14 cellular contexts compared by ENCODE assay signal in genomic region chr15:42344763-42345162, GRCh38. TPM values are rescaled to one million over a fixed set of nuclear protein-coding genes. Genes with fewer than 3 reads are reported as not detected.
DNase-seq lines count a peak whose midpoint lies in the region; ATAC-seq and TF ChIP-seq lines count a peak whose summit lies in the region.
"Had no signal": no experiment of that assay in that cellular context is flagged by ENCODE, and none has a peak within 500 bp of the region (broad histone marks: within the 10 kb centered on the region; RNA-seq: fewer than 3 reads in every experiment).

No MANE protein-coding gene starts in this region.

- H3K9me3 ChIP-seq in gastroesophageal sphincter (no peaks in the 10 kb centered on the region), thoracic aorta (no peaks in the 10 kb centered on the region)
- no peaks in the 10 kb centered on the region for H3K9me3 ChIP-seq in effector memory CD4-positive, alpha-beta T cell (ENCODE audit: control insufficient read depth, low read length)
- H3K9me3 ChIP-seq: Peyer's patch had no signal

- peaks cover 10% of the 10 kb centered on the region for H3K36me3 Mint-ChIP-seq in activated naive CD8-positive, alpha-beta T cell treated with anti-CD3 and anti-CD28 coated beads, Interleukin-2, amount 10 ng/mL, durations not matched to agents 7 days and 5 days
- peaks cover 1% of the 10 kb centered on the region for H3K36me3 Mint-ChIP-seq in activated naive CD8-positive, alpha-beta T cell treated with anti-CD3 and anti-CD28 coated beads for 36 hours
- H3K36me3 Mint-ChIP-seq in T-helper 2 cell treated with Interferon-gamma antibody and Interleukin-4, amounts not matched to agents 5 μg/mL and 100 μg/mL, for 36 hours (ENCODE audit: low read depth) = peaks cover 11% of the 10 kb centered on the region

- POLR2A ChIA-PET in activated naive CD8-positive, alpha-beta T cell treated with anti-CD3 and anti-CD28 coated beads, Interleukin-2, amount 10 ng/mL, durations not matched to agents 7 days and 5 days (lab: Charles Lee) = no interaction called here

- H3K27me3 ChIP-seq in gastroesophageal sphincter (no peaks in the 10 kb centered on the region), thoracic aorta (replicated peaks; ENCODE audit: insufficient read depth) (no peaks in the 10 kb centered on the region)
- H3K27me3 ChIP-seq in effector memory CD4-positive, alpha-beta T cell (replicated peaks; ENCODE audit: control insufficient read depth, insufficient read depth, low read length, poor library complexity, severe bottlenecking) = no peaks in the 10 kb centered on the region
- H3K27me3 ChIP-seq: Peyer's patch had no signal

- H3K4me3 ChIP-seq in gastroesophageal sphincter (no peak overlapping the region), thoracic aorta (no peak overlapping the region)
- H3K4me3 ChIP-seq in effector memory CD4-positive, alpha-beta T cell (ENCODE audit: insufficient read depth, low read depth, low read length, poor library complexity, severe bottlenecking) = no peak overlapping the region
- H3K4me3 ChIP-seq: Peyer's patch, smooth muscle cell had no signal

- H3K9me3 Mint-ChIP-seq in activated naive CD8-positive, alpha-beta T cell treated with anti-CD3 and anti-CD28 coated beads, Interleukin-2, amount 10 ng/mL, durations not matched to agents 7 days and 5 days = no peaks in the 10 kb centered on the region
- no peaks in the 10 kb centered on the region for H3K9me3 Mint-ChIP-seq in activated naive CD8-positive, alpha-beta T cell treated with anti-CD3 and anti-CD28 coated beads for 36 hours
- H3K9me3 Mint-ChIP-seq in T-helper 2 cell treated with Interferon-gamma antibody and Interleukin-4, amounts not matched to agents 5 μg/mL and 100 μg/mL, for 36 hours = no peaks in the 10 kb centered on the region
- H3K9me3 Mint-ChIP-seq: activated naive CD8-positive, alpha-beta T cell treated with anti-CD3 and anti-CD28 coated beads, Interleukin-2, amount 50 U/mL, for 24 hours had no signal

- H3K27ac Mint-ChIP-seq in activated naive CD8-positive, alpha-beta T cell treated with anti-CD3 and anti-CD28 coated beads, Interleukin-2, amount 10 ng/mL, durations not matched to agents 7 days and 5 days = no peak overlapping the region
- no peak overlapping the region for H3K27ac Mint-ChIP-seq in activated naive CD8-positive, alpha-beta T cell treated with anti-CD3 and anti-CD28 coated beads for 36 hours
- H3K27ac Mint-ChIP-seq in T-helper 2 cell treated with Interferon-gamma antibody and Interleukin-4, amounts not matched to agents 5 μg/mL and 100 μg/mL, for 36 hours = no peak overlapping the region
- H3K27ac Mint-ChIP-seq: activated naive CD8-positive, alpha-beta T cell treated with anti-CD3 and anti-CD28 coated beads, Interleukin-2, amount 50 U/mL, for 24 hours had no signal

- peaks cover 9% of the 10 kb centered on the region for H3K4me1 Mint-ChIP-seq in activated naive CD8-positive, alpha-beta T cell treated with anti-CD3 and anti-CD28 coated beads, Interleukin-2, amount 10 ng/mL, durations not matched to agents 7 days and 5 days
- H3K4me1 Mint-ChIP-seq in activated naive CD8-positive, alpha-beta T cell treated with anti-CD3 and anti-CD28 coated beads for 36 hours = no peaks in the 10 kb centered on the region
- H3K4me1 Mint-ChIP-seq in T-helper 2 cell treated with Interferon-gamma antibody and Interleukin-4, amounts not matched to agents 5 μg/mL and 100 μg/mL, for 36 hours (ENCODE audit: low read depth) = no peaks in the 10 kb centered on the region
- H3K4me1 Mint-ChIP-seq: activated naive CD8-positive, alpha-beta T cell treated with anti-CD3 and anti-CD28 coated beads, Interleukin-2, amount 50 U/mL, for 24 hours had no signal

- TF ChIP-seq EP300 in gastroesophageal sphincter (IDR thresholded peaks at IDR 0.05) = no peak

- ATAC-seq in activated naive CD8-positive, alpha-beta T cell treated with anti-CD3 and anti-CD28 coated beads, Interleukin-2, amount 10 ng/mL, durations not matched to agents 7 days and 5 days (ENCODE audit: low read depth) = peak; percentile 61
- peak; percentile 89 for ATAC-seq in gastroesophageal sphincter
- peak; percentile 36 for ATAC-seq in thoracic aorta (ENCODE audit: insufficient number of reproducible peaks, low FRiP score, low read depth)
- ATAC-seq: activated naive CD8-positive, alpha-beta T cell treated with anti-CD3 and anti-CD28 coated beads, Interleukin-2, amount 50 U/mL, for 24 hours had no signal

- WGBS in gastroesophageal sphincter (ENCODE audit: low coverage in 1 of 2), 2 donors = 38 to 63% methylated on average over 5 of the region's 5 CpGs

- H3K4me1 ChIP-seq in gastroesophageal sphincter (no peaks in the 10 kb centered on the region), thoracic aorta (ENCODE audit: control insufficient read depth in 1 of 2, low read depth in 2 of 2) (no peaks in the 10 kb centered on the region)
- no peaks in the 10 kb centered on the region for H3K4me1 ChIP-seq in effector memory CD4-positive, alpha-beta T cell (ENCODE audit: control insufficient read depth, insufficient read depth, low read length, poor library complexity, severe bottlenecking)
- H3K4me1 ChIP-seq: Peyer's patch had no signal

- no peak for DNase-seq in activated naive CD8-positive, alpha-beta T cell treated with anti-CD3 and anti-CD28 coated beads, Interleukin-2, amount 10 ng/mL, durations not matched to agents 7 days and 5 days
- DNase-seq in activated naive CD8-positive, alpha-beta T cell treated with anti-CD3 and anti-CD28 coated beads for 36 hours = no peak
- DNase-seq in astrocyte of the hippocampus (ENCODE audit: low read depth, low spot score) (peak; percentile 65), thoracic aorta (ENCODE audit: low spot score) (no peak), COLO668 (lab: John Stamatoyannopoulos, UW; ENCODE audit: unreplicated experiment) (no peak)
- no peak for DNase-seq in effector memory CD4-positive, alpha-beta T cell
- DNase-seq in T-helper 2 cell treated with Interferon-gamma antibody and Interleukin-4, amounts not matched to agents 5 μg/mL and 100 μg/mL, for 36 hours (ENCODE audit: low spot score) = no peak
- DNase-seq: activated naive CD8-positive, alpha-beta T cell treated with anti-CD3 and anti-CD28 coated beads, Interleukin-2, amount 50 U/mL, for 24 hours; NCI-H2171; Peyer's patch; T1000; trophoblast cell had no signal

- H3K27me3 Mint-ChIP-seq in activated naive CD8-positive, alpha-beta T cell treated with anti-CD3 and anti-CD28 coated beads, Interleukin-2, amount 10 ng/mL, durations not matched to agents 7 days and 5 days = no peaks in the 10 kb centered on the region
- no peaks in the 10 kb centered on the region for H3K27me3 Mint-ChIP-seq in activated naive CD8-positive, alpha-beta T cell treated with anti-CD3 and anti-CD28 coated beads for 36 hours
- H3K27me3 Mint-ChIP-seq in T-helper 2 cell treated with Interferon-gamma antibody and Interleukin-4, amounts not matched to agents 5 μg/mL and 100 μg/mL, for 36 hours (ENCODE audit: low read depth) = no peaks in the 10 kb centered on the region
- H3K27me3 Mint-ChIP-seq: activated naive CD8-positive, alpha-beta T cell treated with anti-CD3 and anti-CD28 coated beads, Interleukin-2, amount 50 U/mL, for 24 hours had no signal

- peaks cover 0 to 83% of the 10 kb centered on the region in 2 donors for H3K36me3 ChIP-seq in gastroesophageal sphincter
- H3K36me3 ChIP-seq in thoracic aorta = peaks cover 16% of the 10 kb centered on the region
- H3K36me3 ChIP-seq in effector memory CD4-positive, alpha-beta T cell (ENCODE audit: control insufficient read depth, insufficient read depth, low read length) = peaks cover 28% of the 10 kb centered on the region

- H3K4me3 Mint-ChIP-seq in activated naive CD8-positive, alpha-beta T cell treated with anti-CD3 and anti-CD28 coated beads, Interleukin-2, amount 10 ng/mL, durations not matched to agents 7 days and 5 days = no peak overlapping the region
- no peak overlapping the region for H3K4me3 Mint-ChIP-seq in activated naive CD8-positive, alpha-beta T cell treated with anti-CD3 and anti-CD28 coated beads for 36 hours
- no peak overlapping the region for H3K4me3 Mint-ChIP-seq in T-helper 2 cell treated with Interferon-gamma antibody and Interleukin-4, amounts not matched to agents 5 μg/mL and 100 μg/mL, for 36 hours
- H3K4me3 Mint-ChIP-seq: activated naive CD8-positive, alpha-beta T cell treated with anti-CD3 and anti-CD28 coated beads, Interleukin-2, amount 50 U/mL, for 24 hours had no signal

- no peak for TF ChIP-seq CTCF in gastroesophageal sphincter (IDR thresholded peaks at IDR 0.05)
- no peak for TF ChIP-seq CTCF in thoracic aorta (IDR thresholded peaks at IDR 0.05)

- no peak for TF ChIP-seq POLR2A in gastroesophageal sphincter (IDR thresholded peaks at IDR 0.05)

- H3K27ac ChIP-seq in gastroesophageal sphincter (peak overlapping the region in 2 of 4 donors; percentile 11 to 47), thoracic aorta (peak overlapping the region in 1 of 2 donors; percentile 48)
- H3K27ac ChIP-seq in effector memory CD4-positive, alpha-beta T cell (ENCODE audit: insufficient read depth, low read length, poor library complexity, severe bottlenecking) = no peak overlapping the region
- H3K27ac ChIP-seq: Peyer's patch had no signal

RNA-seq across cellular contexts. Expression of gene CAPN3, which starts 14.5 kb away (rescaled TPM):
- 10 to 100 TPM in 1 of 2 experiments, 1 to 10 TPM in 1; 8.3 to 10.1 TPM for total RNA-seq in activated naive CD8-positive, alpha-beta T cell treated with anti-CD3 and anti-CD28 coated beads, Interleukin-2, amount 10 ng/mL, durations not matched to agents 7 days and 5 days
- total RNA-seq in activated naive CD8-positive, alpha-beta T cell treated with anti-CD3 and anti-CD28 coated beads for 36 hours = 1 to 10 TPM; 1.4 to 1.8 TPM
- 10 to 100 TPM in 1 of 4 donors, 1 to 10 TPM in 2, under 1 TPM in 1; 0.79 to 16.2 (median 3.9) TPM for total RNA-seq in gastroesophageal sphincter
- total RNA-seq in thoracic aorta = 10 to 100 TPM; 19.8 to 37.0 TPM

Comparison
In these comparisons a context has a peak if more than half of its experiments do, and no peak if none do; other contexts are left out.
1. ATAC-seq: peak in every context shown above with its lines; median percentile 89 in gastroesophageal sphincter; 61 in activated naive CD8-positive, alpha-beta T cell treated with anti-CD3 and anti-CD28 coated beads, Interleukin-2, amount 10 ng/mL, durations not matched to agents 7 days and 5 days; 36 in thoracic aorta.